ENCODE assay signal across 1 cellular context in the genomic region with DNA sequence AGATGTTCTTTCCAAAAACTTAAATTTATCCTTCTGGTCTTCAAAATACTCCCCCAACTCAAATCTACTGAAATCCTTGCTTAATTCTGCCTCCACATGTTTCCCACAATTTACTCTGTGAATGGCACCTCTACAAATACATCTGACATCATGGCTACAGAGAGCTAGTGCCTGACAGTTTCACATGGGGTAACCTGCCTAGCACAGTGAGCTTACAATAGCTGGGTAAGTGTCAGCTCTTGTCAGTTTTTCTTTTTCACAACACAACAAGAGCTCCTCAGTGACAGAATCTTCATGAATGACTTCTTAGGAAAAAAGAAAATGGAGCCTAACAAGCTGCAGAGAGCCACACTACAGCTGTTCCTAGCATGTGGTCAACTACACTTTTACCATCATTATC.
TF ChIP-seq lines count a peak whose summit lies in the region.

No MANE protein-coding gene starts in this region.

TF ChIP-seq in HEK293, 187 proteins besides CTCF, POLR2A, EP300 and RAD21:
- TF ChIP-seq, protein P1, sequence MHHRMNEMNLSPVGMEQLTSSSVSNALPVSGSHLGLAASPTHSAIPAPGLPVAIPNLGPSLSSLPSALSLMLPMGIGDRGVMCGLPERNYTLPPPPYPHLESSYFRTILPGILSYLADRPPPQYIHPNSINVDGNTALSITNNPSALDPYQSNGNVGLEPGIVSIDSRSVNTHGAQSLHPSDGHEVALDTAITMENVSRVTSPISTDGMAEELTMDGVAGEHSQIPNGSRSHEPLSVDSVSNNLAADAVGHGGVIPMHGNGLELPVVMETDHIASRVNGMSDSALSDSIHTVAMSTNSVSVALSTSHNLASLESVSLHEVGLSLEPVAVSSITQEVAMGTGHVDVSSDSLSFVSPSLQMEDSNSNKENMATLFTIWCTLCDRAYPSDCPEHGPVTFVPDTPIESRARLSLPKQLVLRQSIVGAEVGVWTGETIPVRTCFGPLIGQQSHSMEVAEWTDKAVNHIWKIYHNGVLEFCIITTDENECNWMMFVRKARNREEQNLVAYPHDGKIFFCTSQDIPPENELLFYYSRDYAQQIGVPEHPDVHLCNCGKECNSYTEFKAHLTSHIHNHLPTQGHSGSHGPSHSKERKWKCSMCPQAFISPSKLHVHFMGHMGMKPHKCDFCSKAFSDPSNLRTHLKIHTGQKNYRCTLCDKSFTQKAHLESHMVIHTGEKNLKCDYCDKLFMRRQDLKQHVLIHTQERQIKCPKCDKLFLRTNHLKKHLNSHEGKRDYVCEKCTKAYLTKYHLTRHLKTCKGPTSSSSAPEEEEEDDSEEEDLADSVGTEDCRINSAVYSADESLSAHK (tag by site-specific recombination; IDR thresholded peaks at IDR 0.05), result peak; percentile 58
- TF ChIP-seq ZNF354C (tag by site-specific recombination; IDR thresholded peaks at IDR 0.05; ENCODE audit: borderline replicate concordance, low read depth), result no peak
